ENCODE assay signal across 10 cellular contexts in the genomic region with DNA sequence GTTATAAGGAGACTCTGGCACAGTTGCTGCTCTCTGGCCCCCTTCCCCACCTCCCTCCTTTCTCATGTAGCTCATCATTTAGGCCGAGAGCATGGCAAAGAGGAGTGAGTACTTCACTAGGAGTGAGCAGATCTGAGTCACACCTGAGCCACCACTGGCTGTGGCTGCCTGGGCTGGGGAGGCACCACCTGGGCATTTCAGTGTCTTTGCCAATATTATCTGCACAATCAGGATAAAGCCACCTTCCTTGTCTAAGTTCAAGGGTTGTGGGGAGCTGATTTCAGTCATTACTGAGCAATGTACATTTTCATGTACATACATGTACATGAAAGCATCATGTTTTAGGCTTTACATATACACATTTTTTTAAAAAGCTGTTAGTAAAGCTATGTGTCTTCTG. TPM values are rescaled to one million over a fixed set of nuclear protein-coding genes. Genes with fewer than 3 reads are reported as not detected.
A peak's percentile ranks its signal among the peaks of the same experiment; 100 is the strongest.
DNase-seq lines count a peak whose midpoint lies in the region; ATAC-seq and TF ChIP-seq lines count a peak whose summit lies in the region.
"Not testable (repeated sequence)": the region's sequence is repeated elsewhere in the genome, so short reads cannot be mapped to it uniquely, and the experiment has no call there.
"Had no signal": no experiment of that assay in that cellular context is flagged by ENCODE, and none has a peak within 500 bp of the region (broad histone marks: within the 10 kb centered on the region; RNA-seq: fewer than 3 reads in every experiment).

No MANE protein-coding gene starts in this region.

- not testable (repeated sequence) for H3K9me3 Mint-ChIP-seq in CD14-positive monocyte; activated CD8-positive, alpha-beta T cell treated with anti-CD3 and anti-CD28 coated beads for 36 hours; activated T-helper 2 cell treated with anti-CD3 and anti-CD28 coated beads, Interferon-gamma antibody, Interleukin-2, Interleukin-4, amounts not matched to agents 10 μg/mL and 5 μg/mL and 100 μg/mL, durations not matched to agents 14 hours and 24 hours and 36 hours

- intact Hi-C loops in CD14-positive monocyte (cut with micrococcal nuclease); activated CD8-positive, alpha-beta T cell treated with anti-CD3 and anti-CD28 coated beads for 36 hours (cut with micrococcal nuclease); activated T-helper 2 cell treated with anti-CD3 and anti-CD28 coated beads, Interferon-gamma antibody, Interleukin-2, Interleukin-4, amounts not matched to agents 10 μg/mL and 5 μg/mL and 100 μg/mL, durations not matched to agents 14 hours and 24 hours and 36 hours (cut with micrococcal nuclease): not testable (repeated sequence)

- not testable (repeated sequence) for H3K4me3 Mint-ChIP-seq in CD14-positive monocyte; activated CD8-positive, alpha-beta T cell treated with anti-CD3 and anti-CD28 coated beads for 36 hours; activated T-helper 2 cell treated with anti-CD3 and anti-CD28 coated beads, Interferon-gamma antibody, Interleukin-2, Interleukin-4, amounts not matched to agents 10 μg/mL and 5 μg/mL and 100 μg/mL, durations not matched to agents 14 hours and 24 hours and 36 hours (ENCODE audit: low read depth)

- TF ChIP-seq CTCF in CD14-positive monocyte (IDR thresholded peaks at IDR 0.05); activated CD8-positive, alpha-beta T cell treated with anti-CD3 and anti-CD28 coated beads for 36 hours (IDR thresholded peaks at IDR 0.05); epithelial cell of esophagus (IDR thresholded peaks at IDR 0.05; ENCODE audit: insufficient read depth, low read depth, low read length, missing control alignments): not testable (repeated sequence)

- H3K4me3 ChIP-seq in epithelial cell of esophagus (ENCODE audit: low read length): not testable (repeated sequence)

- peak; percentile 34 for ATAC-seq in activated CD8-positive, alpha-beta T cell treated with anti-CD3 and anti-CD28 coated beads for 36 hours

- H3K36me3 Mint-ChIP-seq in CD14-positive monocyte: peaks cover 51 to 61% of the 10 kb centered on the region in 2 donors
- not testable (repeated sequence) for H3K36me3 Mint-ChIP-seq in activated CD8-positive, alpha-beta T cell treated with anti-CD3 and anti-CD28 coated beads for 36 hours (ENCODE audit: low read depth); activated T-helper 2 cell treated with anti-CD3 and anti-CD28 coated beads, Interferon-gamma antibody, Interleukin-2, Interleukin-4, amounts not matched to agents 10 μg/mL and 5 μg/mL and 100 μg/mL, durations not matched to agents 14 hours and 24 hours and 36 hours (ENCODE audit: low read depth)

- peak overlapping the region; percentile 78 to 91 (median 85) for H3K27ac Mint-ChIP-seq in CD14-positive monocyte
- not testable (repeated sequence) for H3K27ac Mint-ChIP-seq in activated CD8-positive, alpha-beta T cell treated with anti-CD3 and anti-CD28 coated beads for 36 hours; activated T-helper 2 cell treated with anti-CD3 and anti-CD28 coated beads, Interferon-gamma antibody, Interleukin-2, Interleukin-4, amounts not matched to agents 10 μg/mL and 5 μg/mL and 100 μg/mL, durations not matched to agents 14 hours and 24 hours and 36 hours

- DNase-seq in CD14-positive monocyte (ENCODE audit: low spot score); activated CD8-positive, alpha-beta T cell treated with anti-CD3 and anti-CD28 coated beads for 36 hours: not testable (repeated sequence)
- peak; percentile 17 for DNase-seq in RPMI7951 (ENCODE audit: low read depth)
- DNase-seq in activated T-helper 2 cell treated with anti-CD3 and anti-CD28 coated beads, Interferon-gamma antibody, Interleukin-2, Interleukin-4, amounts not matched to agents 10 μg/mL and 5 μg/mL and 100 μg/mL, durations not matched to agents 14 hours and 24 hours and 36 hours (ENCODE audit: low spot score): peak; percentile 6
- DNase-seq in epithelial cell of esophagus (ENCODE audit: low read depth): peak; percentile 62
- DNase-seq in iPS-NIHi7 (ENCODE audit: extremely low spot score): peak; percentile 0
- DNase-seq in stimulated activated CD4-positive, alpha-beta T cell treated with anti-CD3 and anti-CD28 coated beads, Interleukin-15, amount 100 ng/mL, for 24 hours: peak; percentile 16
- DNase-seq in superior temporal gyrus (ENCODE audit: extremely low spot score): peak; percentile 1

- H3K4me1 Mint-ChIP-seq in CD14-positive monocyte: peaks cover 48% of the 10 kb centered on the region
- not testable (repeated sequence) for H3K4me1 Mint-ChIP-seq in activated CD8-positive, alpha-beta T cell treated with anti-CD3 and anti-CD28 coated beads for 36 hours (ENCODE audit: low read depth); activated T-helper 2 cell treated with anti-CD3 and anti-CD28 coated beads, Interferon-gamma antibody, Interleukin-2, Interleukin-4, amounts not matched to agents 10 μg/mL and 5 μg/mL and 100 μg/mL, durations not matched to agents 14 hours and 24 hours and 36 hours (ENCODE audit: low read depth)

- POLR2A ChIA-PET in activated CD8-positive, alpha-beta T cell treated with anti-CD3 and anti-CD28 coated beads for 36 hours (lab: Charles Lee): not testable (repeated sequence)

- not testable (repeated sequence) for H3K27me3 Mint-ChIP-seq in CD14-positive monocyte (ENCODE audit: low read depth in 3 of 3); activated CD8-positive, alpha-beta T cell treated with anti-CD3 and anti-CD28 coated beads for 36 hours; activated T-helper 2 cell treated with anti-CD3 and anti-CD28 coated beads, Interferon-gamma antibody, Interleukin-2, Interleukin-4, amounts not matched to agents 10 μg/mL and 5 μg/mL and 100 μg/mL, durations not matched to agents 14 hours and 24 hours and 36 hours (ENCODE audit: low read depth)

- CTCF ChIA-PET in activated CD8-positive, alpha-beta T cell treated with anti-CD3 and anti-CD28 coated beads for 36 hours (lab: Charles Lee): not testable (repeated sequence)

RNA-seq across cellular contexts. Expression of a gene that starts 18.5 kb away (rescaled TPM):
- 10 to 100 TPM; 12.0 to 13.0 TPM for polyA plus RNA-seq in CD14-positive monocyte
- total RNA-seq in RPMI7951 (2014; rRNA removed; shearing (Covaris generic)): 0.36 and 0.68 TPM in 2 replicates
- total RNA-seq in activated CD8-positive, alpha-beta T cell treated with anti-CD3 and anti-CD28 coated beads for 36 hours: not detected
- total RNA-seq in activated T-helper 2 cell treated with anti-CD3 and anti-CD28 coated beads, Interferon-gamma antibody, Interleukin-2, Interleukin-4, amounts not matched to agents 10 μg/mL and 5 μg/mL and 100 μg/mL, durations not matched to agents 14 hours and 24 hours and 36 hours: 0.37 TPM in 1 of 2 replicates, not detected in the other
- total RNA-seq: Caco-2, H4 had no signal

RNA-seq across cellular contexts. Expression of a gene that starts 43.8 kb away (rescaled TPM):
- polyA plus RNA-seq in CD14-positive monocyte: 100 to 1,000 TPM; 137 to 437 TPM
- 15.6 and 22.1 TPM in 2 replicates for total RNA-seq in RPMI7951 (2014; rRNA removed; shearing (Covaris generic))
- under 1 TPM; 0.83 to 0.92 TPM for total RNA-seq in activated CD8-positive, alpha-beta T cell treated with anti-CD3 and anti-CD28 coated beads for 36 hours
- 0.67 and 1.6 TPM in 2 replicates for total RNA-seq in activated T-helper 2 cell treated with anti-CD3 and anti-CD28 coated beads, Interferon-gamma antibody, Interleukin-2, Interleukin-4, amounts not matched to agents 10 μg/mL and 5 μg/mL and 100 μg/mL, durations not matched to agents 14 hours and 24 hours and 36 hours
- total RNA-seq: Caco-2 had no signal
